In the genomic region with DNA sequence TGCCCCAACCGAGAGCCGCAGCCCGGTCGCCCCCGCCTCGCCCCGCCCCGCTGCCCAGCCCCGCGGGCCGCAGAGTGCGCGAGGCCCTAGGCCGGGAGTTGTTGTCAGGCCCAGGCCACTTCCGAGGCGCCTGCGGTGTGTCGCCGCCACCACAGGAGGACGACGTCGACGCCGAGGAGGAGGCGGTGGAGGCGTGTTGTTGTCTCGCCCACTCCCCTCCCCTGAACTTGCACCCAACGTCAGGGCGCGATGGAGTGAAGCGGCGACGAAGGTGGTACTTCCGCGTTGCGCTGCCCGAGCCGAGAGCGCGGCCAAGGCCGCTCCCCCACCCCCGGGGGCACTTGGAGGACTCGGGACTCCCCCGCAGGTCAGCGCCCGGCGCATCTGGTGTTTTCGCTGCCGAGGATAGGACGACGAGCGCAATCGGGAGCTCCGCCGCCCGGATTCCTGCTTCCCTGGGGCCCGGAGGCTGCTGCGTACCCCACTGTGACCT, we compare ENCODE assay signal across 8 cellular contexts.
DNase-seq lines count a peak whose midpoint lies in the region; ATAC-seq and TF ChIP-seq lines count a peak whose summit lies in the region.

A gene (plus strand): TSS at position 277 of the 493 bp plus-strand sequence. CDS start 386 bp downstream, outside the sequence.

- H3K9ac ChIP-seq in DND-41 (ENCODE audit: low read depth, low read length) = peak within 1 kb of the TSS; percentile 66

- H3K4me1 ChIP-seq in DND-41 (ENCODE audit: insufficient read depth, low read length) = peaks cover 41% of the 10 kb centered on the region
- peaks cover 40 to 44% of the 10 kb centered on the region in 2 experiments for H3K4me1 ChIP-seq in neutrophil (ENCODE audit: control insufficient read depth in 1 of 2, insufficient read depth in 1 of 2, low read depth in 1 of 2, low read length in 1 of 2)

- ATAC-seq in DND-41 (ENCODE audit: insufficient read depth, low read depth) (peak; percentile 63), GM21619 (IDR thresholded peaks at IDR 0.05; ENCODE audit: unreplicated experiment) (peak; percentile 40)

- no peaks in the 10 kb centered on the region for H3K9me3 ChIP-seq in DND-41 (ENCODE audit: insufficient read depth, low read length, severe bottlenecking)
- H3K9me3 ChIP-seq in neutrophil = no peaks in the 10 kb centered on the region

- peaks cover 39% of the 10 kb centered on the region for H4K20me1 ChIP-seq in DND-41 (ENCODE audit: insufficient read depth, low read length)

- peaks cover 13% of the 10 kb centered on the region for H3K36me3 ChIP-seq in DND-41 (ENCODE audit: insufficient read depth, low read length)
- H3K36me3 ChIP-seq in neutrophil = no peaks in the 10 kb centered on the region

- peak within 1 kb of the TSS; percentile 97 for H3K4me2 ChIP-seq in DND-41 (ENCODE audit: insufficient read depth, low read length)

- peak; percentile 26 for TF ChIP-seq CTCF in DND-41 (IDR thresholded peaks at IDR 0.05; ENCODE audit: borderline replicate concordance, extremely low read depth, low read length, poor library complexity, severe bottlenecking)
- peak; percentile 34 for TF ChIP-seq CTCF in neutrophil (IDR thresholded peaks at IDR 0.05)

- DNase-seq in DND-41 (peak; percentile 91), KBM-7 (peak; percentile 87), SIG-M5 treated with dmso at 0.1 percent for 504 hours (lab: John Stamatoyannopoulos, UW; ENCODE audit: unreplicated experiment) (peak; percentile 82), activated gamma-delta T cell treated with Interleukin-2 at 50 U/mL for 16 hours (peak; percentile 90), foreskin melanocyte (peak; percentile 72), substantia nigra (lab: John Stamatoyannopoulos, UW) (peak in 48 of 49 donors; percentile 19 to 93 (median 82))

- in situ Hi-C loops in KBM-7 (cut with MboI; ENCODE audit: low pct_unique_long_range_greater_than_20kb, low sequenced_read_pairs) = no loop called here

- H3K27me3 ChIP-seq in DND-41 (ENCODE audit: insufficient read depth, low read length, poor library complexity) = no peaks in the 10 kb centered on the region
- H3K27me3 ChIP-seq in neutrophil = no peaks in the 10 kb centered on the region

- peaks cover 64% of the 10 kb centered on the region for H3K79me2 ChIP-seq in DND-41 (ENCODE audit: insufficient read depth, low read length)

- H2AFZ ChIP-seq in DND-41 (ENCODE audit: low read depth, low read length) = peak within 1 kb of the TSS; percentile 80

- peak within 1 kb of the TSS; percentile 94 for H3K27ac ChIP-seq in DND-41 (ENCODE audit: low read length)
- peak within 1 kb of the TSS; percentile 99 for H3K27ac ChIP-seq in neutrophil
- peak within 1 kb of the TSS; percentile 94 for H3K27ac ChIP-seq in substantia nigra (ENCODE audit: low read depth, low read length, poor library complexity, severe bottlenecking)

- peak within 1 kb of the TSS; percentile 94 to 99 for H3K4me3 ChIP-seq in DND-41 (ENCODE audit: low read depth in 1 of 2, low read length in 2 of 2)
- H3K4me3 ChIP-seq in neutrophil (ENCODE audit: low read depth in 1 of 2, low read length in 1 of 2) = peak within 1 kb of the TSS; percentile 86 to 95

Comparison
In these comparisons a context has a peak if more than half of its experiments do, and no peak if none do; other contexts are left out.
1. Peak in every context shown above with its lines: DNase-seq, ATAC-seq, H3K4me3 ChIP-seq and H3K27ac ChIP-seq.